1 cellular context compared by ENCODE assay signal in the genomic region with DNA sequence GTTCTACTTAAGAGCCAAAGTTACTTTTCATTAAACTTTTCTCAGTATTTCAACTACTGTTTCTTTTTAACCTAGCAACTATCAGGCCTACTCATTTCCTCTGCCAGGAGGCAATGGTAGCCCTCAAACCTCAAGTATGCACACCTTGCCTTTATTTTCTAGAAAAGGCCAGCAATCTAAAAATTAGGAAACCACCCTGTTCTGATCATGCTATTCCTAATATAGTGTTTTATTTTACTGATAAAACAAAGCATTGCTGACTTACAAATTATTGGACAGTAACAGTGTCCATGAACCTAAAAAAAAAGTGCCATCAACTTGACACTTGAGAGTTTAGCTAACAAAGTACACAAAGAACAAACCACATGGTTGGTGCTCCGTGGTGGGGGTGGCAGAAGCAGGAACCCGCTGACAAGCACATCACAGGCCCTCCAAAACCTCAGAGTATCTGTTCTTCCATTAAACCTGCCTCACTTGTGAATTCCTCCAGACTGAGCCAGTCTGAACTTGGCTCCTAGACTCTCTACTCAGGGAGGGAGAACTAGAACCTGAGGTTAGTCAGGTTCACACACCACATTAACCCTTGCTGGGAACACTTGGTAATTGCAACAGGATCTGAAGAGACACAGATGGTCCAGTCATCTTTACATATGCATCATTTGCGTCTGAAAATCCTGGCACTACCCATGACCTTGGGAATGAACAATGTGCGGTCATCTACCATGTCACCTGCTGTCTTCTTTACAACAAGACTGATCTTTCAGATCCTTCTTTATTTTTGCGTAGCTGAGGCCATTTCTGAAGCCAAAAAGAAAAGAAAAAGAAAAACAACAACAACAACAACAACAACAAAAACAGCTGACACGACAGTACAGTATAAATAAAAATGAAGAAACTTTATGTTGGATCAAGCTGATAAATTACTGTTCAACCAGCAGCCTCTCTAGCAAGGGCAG.
TF ChIP-seq lines count a peak whose summit lies in the region.

No MANE protein-coding gene starts in this region.

TF ChIP-seq in A549, 52 proteins besides CTCF, POLR2A, EP300 and RAD21 (continued from another document):
- TF ChIP-seq, protein P1, sequence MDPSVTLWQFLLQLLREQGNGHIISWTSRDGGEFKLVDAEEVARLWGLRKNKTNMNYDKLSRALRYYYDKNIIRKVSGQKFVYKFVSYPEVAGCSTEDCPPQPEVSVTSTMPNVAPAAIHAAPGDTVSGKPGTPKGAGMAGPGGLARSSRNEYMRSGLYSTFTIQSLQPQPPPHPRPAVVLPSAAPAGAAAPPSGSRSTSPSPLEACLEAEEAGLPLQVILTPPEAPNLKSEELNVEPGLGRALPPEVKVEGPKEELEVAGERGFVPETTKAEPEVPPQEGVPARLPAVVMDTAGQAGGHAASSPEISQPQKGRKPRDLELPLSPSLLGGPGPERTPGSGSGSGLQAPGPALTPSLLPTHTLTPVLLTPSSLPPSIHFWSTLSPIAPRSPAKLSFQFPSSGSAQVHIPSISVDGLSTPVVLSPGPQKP (IDR thresholded peaks at IDR 0.05; ENCODE audit: low read depth, low read length): no peak
- no peak for TF ChIP-seq PHF8 (IDR thresholded peaks at IDR 0.05; ENCODE audit: borderline replicate concordance, low read depth)
- no peak for TF ChIP-seq KDM1A (IDR thresholded peaks at IDR 0.05; ENCODE audit: low read depth)
- no peak for TF ChIP-seq FOSL2 (IDR thresholded peaks at IDR 0.05)
- peak; percentile 27; the same call in 1 of the 2 replicates for TF ChIP-seq FOSL2 (CRISPR knock-in tag; IDR thresholded peaks at IDR 0.05)
- no peak for TF ChIP-seq GATA3 (IDR thresholded peaks at IDR 0.05; ENCODE audit: borderline replicate concordance)
- no peak for TF ChIP-seq HOXB5 (CRISPR knock-in tag; IDR thresholded peaks at IDR 0.05)
- TF ChIP-seq, protein P2, sequence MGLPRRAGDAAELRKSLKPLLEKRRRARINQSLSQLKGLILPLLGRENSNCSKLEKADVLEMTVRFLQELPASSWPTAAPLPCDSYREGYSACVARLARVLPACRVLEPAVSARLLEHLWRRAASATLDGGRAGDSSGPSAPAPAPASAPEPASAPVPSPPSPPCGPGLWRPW (IDR thresholded peaks at IDR 0.05): no peak
- no peak for TF ChIP-seq CHD4 (IDR thresholded peaks at IDR 0.05; ENCODE audit: borderline replicate concordance)
- TF ChIP-seq NR3C1 (IDR thresholded peaks at IDR 0.05): no peak
- 0 out of 2 replicates have a peak, but pooled peaks have one; percentile 9 for TF ChIP-seq ESRRA (IDR thresholded peaks at IDR 0.05; ENCODE audit: borderline replicate concordance, low read length)
- TF ChIP-seq CBX2 (IDR thresholded peaks at IDR 0.05; ENCODE audit: borderline replicate concordance, low read depth): no peak
- no peak for TF ChIP-seq TP53 (CRISPR knock-in tag; IDR thresholded peaks at IDR 0.05)
